8 cellular contexts compared by ENCODE assay signal in the genomic region with DNA sequence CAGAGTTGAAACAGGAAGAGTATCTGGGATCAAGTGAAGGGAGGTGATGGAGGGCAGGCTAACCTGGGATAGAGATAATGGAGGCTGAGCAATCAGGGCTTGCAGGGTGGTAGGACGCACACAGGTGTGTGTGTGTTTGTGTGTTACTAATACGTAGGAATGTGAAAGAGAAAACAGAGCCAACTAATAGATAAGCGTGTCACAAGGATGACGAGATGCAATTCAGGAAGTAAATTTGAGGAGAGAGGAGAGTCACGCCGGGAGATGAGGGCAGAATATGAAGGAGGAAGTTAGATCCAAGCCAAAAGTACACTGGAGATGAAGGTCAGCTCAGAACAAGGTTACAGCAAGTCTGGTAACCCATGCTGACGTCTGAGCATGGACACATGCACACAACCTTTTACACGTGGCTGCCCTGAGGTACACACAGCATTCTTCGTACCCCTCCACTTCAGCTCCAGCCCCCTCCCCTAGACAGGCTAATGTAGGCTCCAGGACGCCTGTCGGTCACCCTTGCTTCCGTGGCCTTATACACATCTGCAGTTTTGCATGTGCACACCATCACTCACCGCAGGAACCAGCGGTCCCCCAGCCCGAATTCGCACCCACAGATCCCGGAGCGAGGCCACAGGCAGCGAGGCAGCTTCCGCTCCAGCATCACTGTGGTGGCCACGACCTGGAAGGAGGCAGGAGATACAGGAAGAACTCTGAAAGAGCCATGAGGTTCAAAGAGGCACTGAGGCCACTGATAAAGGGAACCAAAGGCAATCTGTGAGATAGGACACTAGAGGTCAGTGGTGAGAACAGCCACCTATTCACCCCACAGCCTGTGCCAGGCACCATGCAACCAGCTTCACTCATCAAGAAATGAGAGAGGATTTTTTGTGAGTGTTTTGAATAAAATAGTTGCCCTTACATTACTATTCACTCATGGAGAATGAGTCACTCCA. TPM values are rescaled to one million over a fixed set of nuclear protein-coding genes. Genes with fewer than 3 reads are reported as not detected.
DNase-seq lines count a peak whose midpoint lies in the region; ATAC-seq, FAIRE-seq and TF ChIP-seq lines count a peak whose summit lies in the region.
"Had no signal": no experiment of that assay in that cellular context is flagged by ENCODE, and none has a peak within 500 bp of the region (broad histone marks: within the 10 kb centered on the region; RNA-seq: fewer than 3 reads in every experiment).

No MANE protein-coding gene starts in this region.

- ATAC-seq in GM21619 (IDR thresholded peaks at IDR 0.05; ENCODE audit: unreplicated experiment) = no peak

- no peaks in the 10 kb centered on the region for H3K27me3 ChIP-seq in breast epithelium

- H3K4me3 Mint-ChIP-seq in MCF 10A (ENCODE audit: unreplicated experiment) = no peak overlapping the region
- H3K4me3 Mint-ChIP-seq: CD4-positive, CD25-positive, alpha-beta regulatory T cell had no signal

- TF ChIP-seq POLR2A in breast epithelium (IDR thresholded peaks at IDR 0.05) = no peak

- H3K27ac Mint-ChIP-seq in MCF 10A (ENCODE audit: low read depth, unreplicated experiment) = no peak overlapping the region
- H3K27ac Mint-ChIP-seq: CD4-positive, CD25-positive, alpha-beta regulatory T cell had no signal

- H3K9me3 ChIP-seq in breast epithelium = peaks cover 4% of the 10 kb centered on the region in 2 donors

- BruUV-seq in MCF 10A (replicated peaks; lab: Mats Ljungman, UMichigan) = no TSS peak

- CTCF ChIA-PET in MCF 10A (lab: Yijun Ruan, JAX) = interaction anchor here (0.7 to 3.6 kb wide), 14 partner anchors 8 to 100 kb away, joined by 3 to 37 read pairs (median 4); a partner anchor contains a TSS

- no peaks in the 10 kb centered on the region for H3K4me1 Mint-ChIP-seq in MCF 10A (ENCODE audit: insufficient read depth, unreplicated experiment)

- no peaks in the 10 kb centered on the region for H3K36me3 Mint-ChIP-seq in MCF 10A (ENCODE audit: insufficient read depth, unreplicated experiment)
- H3K36me3 Mint-ChIP-seq: CD4-positive, CD25-positive, alpha-beta regulatory T cell had no signal

- H3K36me3 ChIP-seq in breast epithelium = no peaks in the 10 kb centered on the region

- FAIRE-seq in urothelium cell line (lab: Jason Lieb, UNC) = no peak

- no peak overlapping the region for H3K4me3 ChIP-seq in breast epithelium
- no peak overlapping the region for H3K4me3 ChIP-seq in epithelial cell of esophagus (ENCODE audit: low read length)

- H3K4me1 ChIP-seq in breast epithelium = no peaks in the 10 kb centered on the region

- POLR2A ChIA-PET in MCF 10A (lab: Yijun Ruan, JAX) = no interaction called here

- H3K27ac ChIP-seq in breast epithelium = peak overlapping the region in 1 of 2 donors; percentile 69

- intact Hi-C loops in MCF 10A (cut with micrococcal nuclease) (loop anchor here (2.0 to 5.0 kb wide), 2 partner anchors 93 to 306 kb away; no protein-coding TSS in a partner anchor), breast epithelium (cut with DNase I; ENCODE audit: low total_unique reads) (no loop called here)

- TF ChIP-seq CTCF in MCF 10A (IDR thresholded peaks at IDR 0.05; ENCODE audit: unreplicated experiment) (peak; percentile 29), breast epithelium (IDR thresholded peaks at IDR 0.05) (no peak), epithelial cell of esophagus (IDR thresholded peaks at IDR 0.05; ENCODE audit: insufficient read depth, low read depth, low read length, missing control alignments) (peak; percentile 9)

- peaks cover 73% of the 10 kb centered on the region for H3K27me3 Mint-ChIP-seq in MCF 10A (ENCODE audit: insufficient read depth, unreplicated experiment)

- DNase-seq in MCF 10A (ENCODE audit: unreplicated experiment) (peak; percentile 46), breast epithelium (ENCODE audit: low spot score in 2 of 2) (no peak), epithelial cell of esophagus (ENCODE audit: low read depth) (no peak), urothelium cell line (ENCODE audit: low spot score) (peak; percentile 43), NCI-H2196 (lab: John Stamatoyannopoulos, UW; ENCODE audit: unreplicated experiment) (no peak)

- H3K9me3 Mint-ChIP-seq in MCF 10A (ENCODE audit: unreplicated experiment) = no peaks in the 10 kb centered on the region

RNA-seq across cellular contexts. Expression of a gene that starts 23.7 kb away (rescaled TPM):
- 0.30 and 0.44 TPM in 2 replicates for total RNA-seq in MCF 10A (2022)
- total RNA-seq in breast epithelium = 10 to 100 TPM in 2 of 3 donors, under 1 TPM in 1; under 0.01 to 19.8 (median 13.4) TPM
- total RNA-seq: CD4-positive, CD25-positive, alpha-beta regulatory T cell had no signal

RNA-seq across cellular contexts. Expression of a gene that starts 24.4 kb away (rescaled TPM):
- total RNA-seq in MCF 10A (2022) (not detected in 2 replicates), breast epithelium (1 to 10 TPM in 1 of 3 donors, under 1 TPM in 1, not detected in 1; 0.15 to 1.3 TPM)
- total RNA-seq: CD4-positive, CD25-positive, alpha-beta regulatory T cell; subcutaneous adipose tissue had no signal

RNA-seq across cellular contexts. Expression of a gene that starts 30.1 kb away (rescaled TPM):
- total RNA-seq in MCF 10A (2022) = not detected in 2 replicates
- total RNA-seq in breast epithelium = not detected
- total RNA-seq: CD4-positive, CD25-positive, alpha-beta regulatory T cell; subcutaneous adipose tissue had no signal

RNA-seq across cellular contexts. Expression of a gene that starts 53.0 kb away (rescaled TPM):
- total RNA-seq in MCF 10A (2022) = not detected in 2 replicates
- 1 to 10 TPM in 2 of 3 donors, under 1 TPM in 1; 0.16 to 4.3 (median 2.2) TPM for total RNA-seq in breast epithelium

RNA-seq across cellular contexts. Expression of a gene that starts 54.3 kb away (rescaled TPM):
- 0.79 and 1.4 TPM in 2 replicates for total RNA-seq in MCF 10A (2022)
- total RNA-seq in breast epithelium = 10 to 100 TPM in 2 of 3 donors, 1 to 10 TPM in 1; 5.2 to 29.8 (median 29.6) TPM

Comparison
In these comparisons a context has a peak if more than half of its experiments do, and no peak if none do; other contexts are left out.
1. DNase-seq: peak in MCF 10A (single experiment) and urothelium cell line (single experiment); none in breast epithelium (0 of 2), epithelial cell of esophagus (single experiment) and NCI-H2196 (single experiment).
2. CTCF ChIP-seq: peak in MCF 10A (single experiment) and epithelial cell of esophagus (single experiment); none in breast epithelium (0 of 3).